Comparison of ENCODE assay signal across 15 cellular contexts in genomic region chr2:162062559-162062958, GRCh38.
DNase-seq lines count a peak whose midpoint lies in the region; ATAC-seq and TF ChIP-seq lines count a peak whose summit lies in the region.
"Had no signal": no experiment of that assay in that cellular context is flagged by ENCODE, and none has a peak within 500 bp of the region (broad histone marks: within the 10 kb centered on the region; RNA-seq: fewer than 3 reads in every experiment).

No MANE protein-coding gene starts in this region.

- H3K4me1 Mint-ChIP-seq in T-helper 2 cell treated with Interferon-gamma antibody and Interleukin-4, amounts not matched to agents 5 μg/mL and 100 μg/mL, for 36 hours (ENCODE audit: low read depth), result peaks cover 78% of the 10 kb centered on the region

- H3K27me3 Mint-ChIP-seq in T-helper 2 cell treated with Interferon-gamma antibody and Interleukin-4, amounts not matched to agents 5 μg/mL and 100 μg/mL, for 36 hours (ENCODE audit: low read depth), result no peaks in the 10 kb centered on the region
- H3K27me3 Mint-ChIP-seq: naive B cell had no signal

- H3K36me3 Mint-ChIP-seq in T-helper 2 cell treated with Interferon-gamma antibody and Interleukin-4, amounts not matched to agents 5 μg/mL and 100 μg/mL, for 36 hours (ENCODE audit: low read depth), result peaks cover 75% of the 10 kb centered on the region
- H3K36me3 Mint-ChIP-seq: CD14-positive monocyte, naive B cell had no signal

- H3K4me2 ChIP-seq in DND-41 (ENCODE audit: insufficient read depth, low read length), result no peak overlapping the region

- no peak for TF ChIP-seq CTCF in DND-41 (IDR thresholded peaks at IDR 0.05; ENCODE audit: borderline replicate concordance, extremely low read depth, low read length, poor library complexity, severe bottlenecking)

- H3K4me3 ChIP-seq in DND-41 (ENCODE audit: low read depth in 1 of 2, low read length in 2 of 2), result no peak overlapping the region

- H3K9me3 ChIP-seq in DND-41 (ENCODE audit: insufficient read depth, low read length, severe bottlenecking), result no peaks in the 10 kb centered on the region

- peaks cover 2% of the 10 kb centered on the region for H3K9me3 Mint-ChIP-seq in T-helper 2 cell treated with Interferon-gamma antibody and Interleukin-4, amounts not matched to agents 5 μg/mL and 100 μg/mL, for 36 hours

- no peaks in the 10 kb centered on the region for H3K27me3 ChIP-seq in DND-41 (ENCODE audit: insufficient read depth, low read length, poor library complexity)
- H3K27me3 ChIP-seq: brain microvascular endothelial cell had no signal

- no peak overlapping the region for H2AFZ ChIP-seq in DND-41 (ENCODE audit: low read depth, low read length)

- peaks cover 74% of the 10 kb centered on the region for H3K36me3 ChIP-seq in DND-41 (ENCODE audit: insufficient read depth, low read length)
- H3K36me3 ChIP-seq: brain microvascular endothelial cell had no signal

- peaks cover 99% of the 10 kb centered on the region for H3K79me2 ChIP-seq in DND-41 (ENCODE audit: insufficient read depth, low read length)

- H3K27ac Mint-ChIP-seq in T-helper 2 cell treated with Interferon-gamma antibody and Interleukin-4, amounts not matched to agents 5 μg/mL and 100 μg/mL, for 36 hours, result peak overlapping the region; percentile 74
- H3K27ac Mint-ChIP-seq: CD14-positive monocyte had no signal

- H3K9ac ChIP-seq in DND-41 (ENCODE audit: low read depth, low read length), result no peak overlapping the region

- peak overlapping the region; percentile 74 for H3K4me3 Mint-ChIP-seq in T-helper 2 cell treated with Interferon-gamma antibody and Interleukin-4, amounts not matched to agents 5 μg/mL and 100 μg/mL, for 36 hours
- H3K4me3 Mint-ChIP-seq: CD14-positive monocyte, naive B cell had no signal

- H4K20me1 ChIP-seq in DND-41 (ENCODE audit: insufficient read depth, low read length), result peaks cover 4% of the 10 kb centered on the region; the same call in 1 of the 2 replicates

- peaks cover 77% of the 10 kb centered on the region for H3K4me1 ChIP-seq in DND-41 (ENCODE audit: insufficient read depth, low read length)

- DNase-seq in DND-41 (no peak), islet precursor cell (peak; percentile 82), NCI-H526 (lab: John Stamatoyannopoulos, UW) (no peak), NCI-H1436 (lab: John Stamatoyannopoulos, UW) (no peak)
- no peak for DNase-seq in T-helper 2 cell treated with Interferon-gamma antibody and Interleukin-4, amounts not matched to agents 5 μg/mL and 100 μg/mL, for 36 hours (ENCODE audit: low spot score)
- no peak for DNase-seq in stimulated activated naive CD4-positive, alpha-beta T cell (lab: John Stamatoyannopoulos, UW)
- DNase-seq: brain microvascular endothelial cell, GF-D8, naive B cell, NCI-H1105, NCI-H524, substantia nigra, T-helper 9 cell had no signal

- ATAC-seq in DND-41 (ENCODE audit: insufficient read depth, low read depth) (no peak), GM21619 (IDR thresholded peaks at IDR 0.05; ENCODE audit: unreplicated experiment) (peak; percentile 19)

- H3K27ac ChIP-seq in DND-41 (ENCODE audit: low read length), result peak overlapping the region; percentile 7
- H3K27ac ChIP-seq: brain microvascular endothelial cell had no signal
